ENCODE assay signal across 14 cellular contexts in genomic region chrX:14359316-14359715, GRCh38.
A peak's percentile ranks its signal among the peaks of the same experiment; 100 is the strongest.
DNase-seq lines count a peak whose midpoint lies in the region; ATAC-seq, FAIRE-seq and TF ChIP-seq lines count a peak whose summit lies in the region.
"Had no signal": no experiment of that assay in that cellular context is flagged by ENCODE, and none has a peak within 500 bp of the region (broad histone marks: within the 10 kb centered on the region; RNA-seq: fewer than 3 reads in every experiment).

No MANE protein-coding gene starts in this region.

- H3K4me3 ChIP-seq in PC-3 (ENCODE audit: low read length) (no peak overlapping the region), hepatocyte (no peak overlapping the region), transverse colon (no peak overlapping the region), spleen (no peak overlapping the region)
- H3K4me3 ChIP-seq: BLaER1 had no signal

- no peak overlapping the region for H3K9ac ChIP-seq in PC-3 (ENCODE audit: low read length)
- H3K9ac ChIP-seq: BLaER1 had no signal

- WGBS in hepatocyte (ENCODE audit: low lambda C conversion rate, missing lambda C conversion rate): 17% methylated on average over 2 of the region's 2 CpGs
- WGBS in transverse colon (ENCODE audit: low coverage in 1 of 2), 2 donors: 20 to 40% methylated on average over 1 to 2 of the region's 2 CpGs
- WGBS in spleen, 5 donors: 23 to 38% (median 30%) methylated on average over 2 of the region's 2 CpGs

- no peaks in the 10 kb centered on the region for H3K27me3 ChIP-seq in PC-3 (ENCODE audit: low read length)
- no peaks in the 10 kb centered on the region for H3K27me3 ChIP-seq in hepatocyte
- no peaks in the 10 kb centered on the region for H3K27me3 ChIP-seq in transverse colon
- H3K27me3 ChIP-seq in spleen (replicated peaks in 1 of 7): peaks cover 0 to 7% (median 0%) of the 10 kb centered on the region in 7 donors

- CTCF ChIA-PET in PC-3 (lab: Charles Lee): no interaction called here

- H3K9me3 ChIP-seq in PC-3 (ENCODE audit: low read length) (no peaks in the 10 kb centered on the region), hepatocyte (ENCODE audit: low read depth) (no peaks in the 10 kb centered on the region), transverse colon (no peaks in the 10 kb centered on the region), spleen (no peaks in the 10 kb centered on the region)
- H3K9me3 ChIP-seq: BLaER1 had no signal

- no peak for TF ChIP-seq EP300 in transverse colon (IDR thresholded peaks at IDR 0.05; ENCODE audit: low read depth)

- no peak for ATAC-seq in PC-3
- ATAC-seq: HCT116 had no signal

- no peak for TF ChIP-seq POLR2A in transverse colon (IDR thresholded peaks at IDR 0.05)
- no peak for TF ChIP-seq POLR2A in spleen (IDR thresholded peaks at IDR 0.05)

- TF ChIP-seq CTCF in PC-3 (conservative IDR thresholded peaks at IDR 0.05; ENCODE audit: low read depth, low read length): no peak
- TF ChIP-seq CTCF in hepatocyte (IDR thresholded peaks at IDR 0.05; ENCODE audit: poor library complexity): no peak
- no peak for TF ChIP-seq CTCF in transverse colon (IDR thresholded peaks at IDR 0.05)
- no peak for TF ChIP-seq CTCF in spleen (IDR thresholded peaks at IDR 0.05 in 8 of 11, conservative IDR thresholded peaks at IDR 0.05 in 3 of 11)

- H3K27ac ChIP-seq in PC-3 (ENCODE audit: low read length) (peak overlapping the region; percentile 31), hepatocyte (peak overlapping the region; percentile 84), transverse colon (peak overlapping the region in 3 of 4 donors; percentile 1 to 23 (median 12)), spleen (no peak overlapping the region)
- H3K27ac ChIP-seq: BLaER1 had no signal

- H3K36me3 ChIP-seq in PC-3 (ENCODE audit: low read depth, low read length) (no peaks in the 10 kb centered on the region), hepatocyte (replicated peaks; ENCODE audit: insufficient read depth, low read depth) (no peaks in the 10 kb centered on the region), transverse colon (no peaks in the 10 kb centered on the region), spleen (no peaks in the 10 kb centered on the region)
- H3K36me3 ChIP-seq: BLaER1 had no signal

- H4K20me1 ChIP-seq in PC-3 (ENCODE audit: low read length): no peaks in the 10 kb centered on the region
- no peaks in the 10 kb centered on the region for H4K20me1 ChIP-seq in hepatocyte (ENCODE audit: insufficient read depth, poor library complexity, severe bottlenecking)
- H4K20me1 ChIP-seq: BLaER1 had no signal

- H3F3A ChIP-seq in PC-3 (ENCODE audit: low read length, unreplicated experiment): no peaks in the 10 kb centered on the region

- no peaks in the 10 kb centered on the region for H3K9me2 ChIP-seq in PC-3 (replicated peaks; ENCODE audit: low read length)
- H3K9me2 ChIP-seq in hepatocyte (replicated peaks; ENCODE audit: insufficient read depth): no peaks in the 10 kb centered on the region

- H3K4me1 ChIP-seq in PC-3 (ENCODE audit: insufficient read depth, low read length) (peaks cover 15% of the 10 kb centered on the region), hepatocyte (ENCODE audit: insufficient read depth) (no peaks in the 10 kb centered on the region), transverse colon (no peaks in the 10 kb centered on the region), spleen (no peaks in the 10 kb centered on the region)
- H3K4me1 ChIP-seq: BLaER1 had no signal

- BruUV-seq in PC-3 (replicated peaks; lab: Mats Ljungman, UMichigan): no TSS peak

- H3K4me2 ChIP-seq in PC-3 (ENCODE audit: low read length) (no peak overlapping the region), hepatocyte (no peak overlapping the region)
- H3K4me2 ChIP-seq: BLaER1 had no signal

- DNase-seq in GM19239 (ENCODE audit: insufficient read length, low spot score) (no peak), PC-3 (peak; percentile 51), hepatocyte (ENCODE audit: low spot score) (no peak), transverse colon (no peak), NCI-H128 (lab: John Stamatoyannopoulos, UW; ENCODE audit: unreplicated experiment) (no peak), spleen (no peak), cerebellar nuclear complex (lab: John Stamatoyannopoulos, UW) (no peak)
- DNase-seq: KBM-7, NCI-H1092, NCI-H1930, NCI-H2171 treated with DMSO at 0.1 percent for 48 hours, SIG-M5 had no signal

- no peaks in the 10 kb centered on the region for H3K79me2 ChIP-seq in PC-3 (ENCODE audit: low read length)
- H3K79me2 ChIP-seq in hepatocyte: no peaks in the 10 kb centered on the region

- intact Hi-C loops in PC-3 (cut with micrococcal nuclease): no loop called here
- intact Hi-C loops in transverse colon (cut with DNase I; ENCODE audit: low total_unique reads): no loop called here
- intact Hi-C loops in spleen (cut with DNase I; ENCODE audit: low total_unique reads): no loop called here

- in situ Hi-C loops in transverse colon (cut with MboI; ENCODE audit: low pct_ligation_motif_present in 1 of 4, low pct_unique_long_range_greater_than_20kb in 1 of 4, low sequenced_read_pairs in 3 of 4): no loop called here

- POLR2A ChIA-PET in PC-3 (lab: Charles Lee; ENCODE audit: unreplicated experiment): no interaction called here

- H2AFZ ChIP-seq in PC-3 (ENCODE audit: low read length) (no peak overlapping the region), hepatocyte (no peak overlapping the region)

- peak; percentile 33 for FAIRE-seq in GM19239 (lab: Jason Lieb, UNC)

Comparison
In these comparisons a context has a peak if more than half of its experiments do, and no peak if none do; other contexts are left out.
1. H3K27ac ChIP-seq: peak in PC-3 (single experiment), hepatocyte (single experiment) and transverse colon (3 of 4); none in spleen (0 of 8).